ENCODE assay signal across 31 cellular contexts in the genomic region with DNA sequence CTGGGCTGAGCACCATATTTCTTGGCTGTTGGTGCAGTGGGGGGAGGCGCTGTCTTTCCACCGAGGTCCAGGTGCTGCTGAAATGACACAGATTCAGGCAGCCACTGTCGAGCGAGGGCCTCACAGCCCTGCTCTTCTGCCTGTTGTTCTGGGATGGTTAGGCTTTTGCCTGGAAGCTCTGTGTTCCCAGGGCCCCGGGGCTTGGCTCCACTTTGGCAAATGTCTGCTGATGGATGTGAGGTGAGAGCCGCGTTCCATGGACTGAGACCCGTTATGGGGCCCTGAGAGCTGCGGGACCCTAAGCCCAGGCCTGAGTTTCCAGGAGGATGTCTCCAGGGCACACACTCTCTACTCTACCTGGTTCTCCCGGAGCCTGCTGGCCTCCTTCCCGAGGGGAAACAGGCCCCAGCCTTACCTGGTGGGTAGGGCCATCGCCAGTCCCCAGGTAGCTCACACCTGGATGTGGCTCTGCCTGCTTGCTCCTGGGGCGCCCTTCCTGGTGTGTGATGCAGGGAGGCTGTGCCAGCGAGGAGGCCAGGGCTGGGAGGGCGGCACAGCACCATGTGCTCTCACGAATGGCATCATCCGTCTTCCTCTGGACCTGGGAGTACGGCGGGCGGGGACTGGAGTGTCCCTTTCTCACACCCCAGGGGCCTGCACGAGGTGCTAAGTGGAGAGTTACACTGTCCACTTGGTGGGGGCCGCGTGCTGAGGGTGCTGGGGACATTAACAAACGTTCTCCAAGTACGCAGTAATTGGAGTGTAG.
A peak's percentile ranks its signal among the peaks of the same experiment; 100 is the strongest.
DNase-seq lines count a peak whose midpoint lies in the region; ATAC-seq and TF ChIP-seq lines count a peak whose summit lies in the region.
"Had no signal": no experiment of that assay in that cellular context is flagged by ENCODE, and none has a peak within 500 bp of the region (broad histone marks: within the 10 kb centered on the region; RNA-seq: fewer than 3 reads in every experiment).

No MANE protein-coding gene starts in this region.

- CTCF ChIA-PET in activated CD8-positive, alpha-beta memory T cell treated with anti-CD3 and anti-CD28 coated beads, Interleukin-2, amount 10 ng/mL, durations not matched to agents 7 days and 5 days (lab: Charles Lee), result no interaction called here

- H3K36me3 ChIP-seq in stomach, result no peaks in the 10 kb centered on the region
- H3K36me3 ChIP-seq: cardiac muscle cell, esophagus muscularis mucosa, ovary, tibial artery had no signal

- peaks cover 0 to 49% (median 0%) of the 10 kb centered on the region in 3 donors for H3K27me3 ChIP-seq in stomach
- H3K27me3 ChIP-seq: cardiac muscle cell, ovary had no signal

- H3K4me1 ChIP-seq in stomach, result peaks cover 0 to 9% (median 0%) of the 10 kb centered on the region in 4 donors
- H3K4me1 ChIP-seq: A549, tibial artery had no signal

- H3K4me3 ChIP-seq in stomach, result no peak overlapping the region
- H3K4me3 ChIP-seq: A549, cardiac muscle cell, esophagus muscularis mucosa, ovary, SK-N-MC, tibial artery had no signal

- intact Hi-C loops in stomach (cut with DNase I; ENCODE audit: low total_unique reads), result no loop called here

- ATAC-seq in activated T-cell treated with anti-CD3 and anti-CD28 coated beads, Interleukin-2, amount 50 U/mL, for 72 hours (replicated peaks in 1 of 2), result no peak
- ATAC-seq in activated CD8-positive, alpha-beta memory T cell treated with anti-CD3 and anti-CD28 coated beads, Interleukin-2, amount 10 ng/mL, durations not matched to agents 7 days and 5 days, result no peak
- no peak for ATAC-seq in natural killer cell treated with Interleukin-12 subunit alpha and Interleukin-12 subunit beta and Interleukin-15 and Interleukin-18, amount 100 ng/mL, for 72 hours
- no peak for ATAC-seq in GM21576 (IDR thresholded peaks at IDR 0.05; ENCODE audit: unreplicated experiment)
- ATAC-seq: A549; activated naive CD8-positive, alpha-beta T cell treated with anti-CD3 and anti-CD28 coated beads, Interleukin-2, amount 50 U/mL, for 24 hours; CD8-positive, alpha-beta T cell; naive thymus-derived CD4-positive, alpha-beta T cell; stimulated activated naive CD8-positive, alpha-beta T cell treated with anti-CD3 and anti-CD28 coated beads, Interleukin-15, amount 100 ng/mL, for 72 hours had no signal

- TF ChIP-seq CTCF in stomach (IDR thresholded peaks at IDR 0.05), result no peak

- H3K4me1 Mint-ChIP-seq in activated T-cell treated with anti-CD3 and anti-CD28 coated beads, Interleukin-2, amount 50 U/mL, for 24 hours (ENCODE audit: low read depth), result no peaks in the 10 kb centered on the region
- H3K4me1 Mint-ChIP-seq in activated T-cell treated with anti-CD3 and anti-CD28 coated beads, Interleukin-2, amount 50 U/mL, for 72 hours (ENCODE audit: low read depth), result no peaks in the 10 kb centered on the region
- no peaks in the 10 kb centered on the region for H3K4me1 Mint-ChIP-seq in activated CD8-positive, alpha-beta memory T cell treated with anti-CD3 and anti-CD28 coated beads, Interleukin-2, amount 10 ng/mL, durations not matched to agents 7 days and 5 days
- no peaks in the 10 kb centered on the region for H3K4me1 Mint-ChIP-seq in natural killer cell treated with Interleukin-12 subunit alpha and Interleukin-12 subunit beta and Interleukin-15 and Interleukin-18, amount 100 ng/mL, for 72 hours (ENCODE audit: low read depth in 2 of 2)
- H3K4me1 Mint-ChIP-seq: activated naive CD8-positive, alpha-beta T cell treated with anti-CD3 and anti-CD28 coated beads, Interleukin-2, amount 50 U/mL, for 24 hours; naive thymus-derived CD4-positive, alpha-beta T cell; stimulated activated naive CD8-positive, alpha-beta T cell treated with anti-CD3 and anti-CD28 coated beads, Interleukin-15, amount 100 ng/mL, for 72 hours had no signal

- H3K27me3 Mint-ChIP-seq in activated T-cell treated with anti-CD3 and anti-CD28 coated beads, Interleukin-2, amount 50 U/mL, for 24 hours, result no peaks in the 10 kb centered on the region
- no peaks in the 10 kb centered on the region for H3K27me3 Mint-ChIP-seq in activated T-cell treated with anti-CD3 and anti-CD28 coated beads, Interleukin-2, amount 50 U/mL, for 72 hours (ENCODE audit: low read depth)
- H3K27me3 Mint-ChIP-seq in activated CD8-positive, alpha-beta memory T cell treated with anti-CD3 and anti-CD28 coated beads, Interleukin-2, amount 10 ng/mL, durations not matched to agents 7 days and 5 days, result no peaks in the 10 kb centered on the region
- no peaks in the 10 kb centered on the region for H3K27me3 Mint-ChIP-seq in natural killer cell treated with Interleukin-12 subunit alpha and Interleukin-12 subunit beta and Interleukin-15 and Interleukin-18, amount 100 ng/mL, for 72 hours
- H3K27me3 Mint-ChIP-seq: activated naive CD8-positive, alpha-beta T cell treated with anti-CD3 and anti-CD28 coated beads, Interleukin-2, amount 50 U/mL, for 24 hours; naive thymus-derived CD4-positive, alpha-beta T cell; stimulated activated naive CD8-positive, alpha-beta T cell treated with anti-CD3 and anti-CD28 coated beads, Interleukin-15, amount 100 ng/mL, for 72 hours had no signal

- H3K27ac ChIP-seq in stomach, result no peak overlapping the region
- H3K27ac ChIP-seq: A549, cardiac muscle cell, esophagus muscularis mucosa, ovary, SK-N-MC, tibial artery had no signal

- H3K9me3 Mint-ChIP-seq in activated T-cell treated with anti-CD3 and anti-CD28 coated beads, Interleukin-2, amount 50 U/mL, for 24 hours, result no peaks in the 10 kb centered on the region
- H3K9me3 Mint-ChIP-seq in activated T-cell treated with anti-CD3 and anti-CD28 coated beads, Interleukin-2, amount 50 U/mL, for 72 hours, result no peaks in the 10 kb centered on the region
- H3K9me3 Mint-ChIP-seq in activated CD8-positive, alpha-beta memory T cell treated with anti-CD3 and anti-CD28 coated beads, Interleukin-2, amount 10 ng/mL, durations not matched to agents 7 days and 5 days (ENCODE audit: low read depth), result no peaks in the 10 kb centered on the region
- no peaks in the 10 kb centered on the region for H3K9me3 Mint-ChIP-seq in natural killer cell treated with Interleukin-12 subunit alpha and Interleukin-12 subunit beta and Interleukin-15 and Interleukin-18, amount 100 ng/mL, for 72 hours
- H3K9me3 Mint-ChIP-seq: activated naive CD8-positive, alpha-beta T cell treated with anti-CD3 and anti-CD28 coated beads, Interleukin-2, amount 50 U/mL, for 24 hours; CD8-positive, alpha-beta T cell; stimulated activated naive CD8-positive, alpha-beta T cell treated with anti-CD3 and anti-CD28 coated beads, Interleukin-15, amount 100 ng/mL, for 72 hours; T-helper 1 cell treated with Interleukin-12 subunit alpha and Interleukin-12 subunit beta and Interleukin-4 antibody, amounts not matched to agents 30 μg/mL and 1 μg/mL, for 36 hours had no signal

- H3K27ac Mint-ChIP-seq in activated T-cell treated with anti-CD3 and anti-CD28 coated beads, Interleukin-2, amount 50 U/mL, for 24 hours, result no peak overlapping the region
- no peak overlapping the region for H3K27ac Mint-ChIP-seq in activated T-cell treated with anti-CD3 and anti-CD28 coated beads, Interleukin-2, amount 50 U/mL, for 72 hours
- no peak overlapping the region for H3K27ac Mint-ChIP-seq in activated CD8-positive, alpha-beta memory T cell treated with anti-CD3 and anti-CD28 coated beads, Interleukin-2, amount 10 ng/mL, durations not matched to agents 7 days and 5 days
- no peak overlapping the region for H3K27ac Mint-ChIP-seq in natural killer cell treated with Interleukin-12 subunit alpha and Interleukin-12 subunit beta and Interleukin-15 and Interleukin-18, amount 100 ng/mL, for 72 hours
- H3K27ac Mint-ChIP-seq: activated naive CD8-positive, alpha-beta T cell treated with anti-CD3 and anti-CD28 coated beads, Interleukin-2, amount 50 U/mL, for 24 hours; CD8-positive, alpha-beta T cell; naive thymus-derived CD4-positive, alpha-beta T cell; T-helper 1 cell treated with Interleukin-12 subunit alpha and Interleukin-12 subunit beta and Interleukin-4 antibody, amounts not matched to agents 30 μg/mL and 1 μg/mL, for 36 hours had no signal

- DNase-seq in activated T-cell treated with anti-CD3 and anti-CD28 coated beads, Interleukin-2, amount 50 U/mL, for 24 hours, result peak; percentile 18
- DNase-seq in activated T-cell treated with anti-CD3 and anti-CD28 coated beads, Interleukin-2, amount 50 U/mL, for 72 hours, result no peak
- DNase-seq in activated CD8-positive, alpha-beta memory T cell treated with anti-CD3 and anti-CD28 coated beads, Interleukin-2, amount 10 ng/mL, durations not matched to agents 7 days and 5 days, result peak; percentile 29
- DNase-seq in natural killer cell treated with Interleukin-12 subunit alpha and Interleukin-12 subunit beta and Interleukin-15 and Interleukin-18, amount 100 ng/mL, for 72 hours (ENCODE audit: low spot score), result peak; percentile 34
- DNase-seq in stomach, result peak; percentile 20
- no peak for DNase-seq in HuH-7.5 (ENCODE audit: low spot score)
- DNase-seq in MV-4-11 (lab: John Stamatoyannopoulos, UW), result no peak
- DNase-seq: activated naive CD4-positive, alpha-beta T cell; activated naive CD8-positive, alpha-beta T cell treated with anti-CD3 and anti-CD28 coated beads, Interleukin-2, amount 50 U/mL, for 24 hours; cortex of kidney; DMS 273 treated with DMSO at 0.1 percent for 48 hours; EL; foreskin fibroblast; H7; KBM-7; midbrain; NCI-H1092 treated with DMSO at 0.1 percent for 48 hours; NCI-H2029; NCI-H524; stimulated activated CD4-positive, alpha-beta T cell treated with anti-CD3 and anti-CD28 coated beads, Interleukin-2, amount 100 ng/mL, for 24 hours had no signal

- WGBS in stomach, 5 donors, result 74 to 83% (median 79%) methylated on average over 19 to 25 of the region's 25 CpGs

- no peak overlapping the region for H3K4me3 Mint-ChIP-seq in activated T-cell treated with anti-CD3 and anti-CD28 coated beads, Interleukin-2, amount 50 U/mL, for 24 hours
- no peak overlapping the region for H3K4me3 Mint-ChIP-seq in activated T-cell treated with anti-CD3 and anti-CD28 coated beads, Interleukin-2, amount 50 U/mL, for 72 hours
- H3K4me3 Mint-ChIP-seq in activated CD8-positive, alpha-beta memory T cell treated with anti-CD3 and anti-CD28 coated beads, Interleukin-2, amount 10 ng/mL, durations not matched to agents 7 days and 5 days, result no peak overlapping the region
- H3K4me3 Mint-ChIP-seq in natural killer cell treated with Interleukin-12 subunit alpha and Interleukin-12 subunit beta and Interleukin-15 and Interleukin-18, amount 100 ng/mL, for 72 hours, result no peak overlapping the region
- H3K4me3 Mint-ChIP-seq: activated naive CD8-positive, alpha-beta T cell treated with anti-CD3 and anti-CD28 coated beads, Interleukin-2, amount 50 U/mL, for 24 hours; CD8-positive, alpha-beta T cell; naive thymus-derived CD4-positive, alpha-beta T cell; stimulated activated naive CD8-positive, alpha-beta T cell treated with anti-CD3 and anti-CD28 coated beads, Interleukin-15, amount 100 ng/mL, for 72 hours; T-helper 1 cell treated with Interleukin-12 subunit alpha and Interleukin-12 subunit beta and Interleukin-4 antibody, amounts not matched to agents 30 μg/mL and 1 μg/mL, for 36 hours had no signal

- TF ChIP-seq EP300 in stomach (IDR thresholded peaks at IDR 0.05), result no peak

- no peaks in the 10 kb centered on the region for H3K9me3 ChIP-seq in stomach
- H3K9me3 ChIP-seq: A549, esophagus muscularis mucosa, ovary, tibial artery had no signal

- no peak for TF ChIP-seq POLR2A in stomach (IDR thresholded peaks at IDR 0.05)

- H3K36me3 Mint-ChIP-seq in activated T-cell treated with anti-CD3 and anti-CD28 coated beads, Interleukin-2, amount 50 U/mL, for 24 hours (ENCODE audit: low read depth), result no peaks in the 10 kb centered on the region
- H3K36me3 Mint-ChIP-seq in activated T-cell treated with anti-CD3 and anti-CD28 coated beads, Interleukin-2, amount 50 U/mL, for 72 hours (ENCODE audit: insufficient read depth in 2 of 2), result no peaks in the 10 kb centered on the region
- H3K36me3 Mint-ChIP-seq in activated CD8-positive, alpha-beta memory T cell treated with anti-CD3 and anti-CD28 coated beads, Interleukin-2, amount 10 ng/mL, durations not matched to agents 7 days and 5 days, result no peaks in the 10 kb centered on the region
- H3K36me3 Mint-ChIP-seq in natural killer cell treated with Interleukin-12 subunit alpha and Interleukin-12 subunit beta and Interleukin-15 and Interleukin-18, amount 100 ng/mL, for 72 hours, result no peaks in the 10 kb centered on the region
- H3K36me3 Mint-ChIP-seq: CD8-positive, alpha-beta T cell; naive thymus-derived CD4-positive, alpha-beta T cell had no signal

Comparison
In these comparisons a context has a peak if more than half of its experiments do, and no peak if none do; other contexts are left out.
1. DNase-seq: peak in activated T-cell treated with anti-CD3 and anti-CD28 coated beads, Interleukin-2, amount 50 U/mL, for 24 hours (single experiment), activated CD8-positive, alpha-beta memory T cell treated with anti-CD3 and anti-CD28 coated beads, Interleukin-2, amount 10 ng/mL, durations not matched to agents 7 days and 5 days (single experiment), natural killer cell treated with Interleukin-12 subunit alpha and Interleukin-12 subunit beta and Interleukin-15 and Interleukin-18, amount 100 ng/mL, for 72 hours (single experiment) and stomach (single experiment); none in activated T-cell treated with anti-CD3 and anti-CD28 coated beads, Interleukin-2, amount 50 U/mL, for 72 hours (0 of 2), HuH-7.5 (single experiment) and MV-4-11 (single experiment).